Comparison of ENCODE assay signal across 13 cellular contexts in genomic region chr11:7485136-7485853, GRCh38. TPM values are rescaled to one million over a fixed set of nuclear protein-coding genes. Genes with fewer than 3 reads are reported as not detected.
DNase-seq lines count a peak whose midpoint lies in the region; TF ChIP-seq lines count a peak whose summit lies in the region.
"Had no signal": no experiment of that assay in that cellular context is flagged by ENCODE, and none has a peak within 500 bp of the region (broad histone marks: within the 10 kb centered on the region; RNA-seq: fewer than 3 reads in every experiment).

Gene OLFML1 (plus strand): TSS chr11:7485506. CDS start chr11:7485876, 370 bp downstream.

- H3K9me3 ChIP-seq in PC-9 (ENCODE audit: insufficient read depth, low read depth) (no peaks in the 10 kb centered on the region), mucosa of stomach (ENCODE audit: control insufficient read depth, low read length) (no peaks in the 10 kb centered on the region), tibial artery (no peaks in the 10 kb centered on the region)

- no peaks in the 10 kb centered on the region for H3F3A ChIP-seq in PC-9 (ENCODE audit: insufficient read depth, low read depth)

- no peak for TF ChIP-seq CTCF in PC-9 (conservative IDR thresholded peaks at IDR 0.05)
- TF ChIP-seq CTCF in foreskin fibroblast (IDR thresholded peaks at IDR 0.05; ENCODE audit: low read depth, low read length): no peak
- TF ChIP-seq CTCF in tibial artery (IDR thresholded peaks at IDR 0.05): no peak

- no peaks in the 10 kb centered on the region for H3K9me2 ChIP-seq in PC-9 (ENCODE audit: insufficient read depth)

- POLR2A ChIA-PET in PC-9 (lab: Charles Lee; ENCODE audit: unreplicated experiment): no interaction called here

- no TSS peak for BruUV-seq in PC-9 (replicated peaks; lab: Mats Ljungman, UMichigan)

- no peak within 1 kb of the TSS for H2AFZ ChIP-seq in PC-9

- no peaks in the 10 kb centered on the region for H3K36me3 ChIP-seq in PC-9 (ENCODE audit: low read depth)
- no peaks in the 10 kb centered on the region for H3K36me3 ChIP-seq in mucosa of stomach (ENCODE audit: control insufficient read depth, insufficient read depth, low read length)
- H3K36me3 ChIP-seq in tibial artery: no peaks in the 10 kb centered on the region

- H3K4me2 ChIP-seq in PC-9: no peak within 1 kb of the TSS

- intact Hi-C loops in PC-9 (cut with micrococcal nuclease; ENCODE audit: unreplicated experiment): no loop called here
- intact Hi-C loops in tibial artery (cut with DNase I; ENCODE audit: low total_unique reads): no loop called here

- CTCF ChIA-PET in PC-9 (lab: Charles Lee): no interaction called here

- no peak for DNase-seq in PC-9
- DNase-seq in foreskin fibroblast: peak; percentile 51 to 79
- DNase-seq in tibial artery: no peak
- DNase-seq in activated CD8-positive, alpha-beta memory T cell treated with anti-CD3 and anti-CD28 coated beads for 24 hours: no peak
- no peak for DNase-seq in NCI-H2171 (lab: John Stamatoyannopoulos, UW)
- DNase-seq in NAMALWA (ENCODE audit: low spot score): no peak
- DNase-seq in iPS-NIHi11 (ENCODE audit: low spot score): no peak
- DNase-seq: activated T-cell treated with anti-CD3 and anti-CD28 coated beads for 4 hours; H9; Karpas-422; NCI-H345; stimulated activated naive CD4-positive, alpha-beta T cell treated with Interleukin-2 at 50 U/mL for 16 hours had no signal

- H3K27me3 ChIP-seq in PC-9 (ENCODE audit: insufficient read depth, low read depth) (no peaks in the 10 kb centered on the region), mucosa of stomach (ENCODE audit: control insufficient read depth, insufficient read depth, low read length) (no peaks in the 10 kb centered on the region), tibial artery (no peaks in the 10 kb centered on the region)

- H3K4me3 ChIP-seq in PC-9: no peak within 1 kb of the TSS
- H3K4me3 ChIP-seq in foreskin fibroblast (ENCODE audit: low read depth in 1 of 2, low read length in 2 of 2): peak within 1 kb of the TSS; percentile 26 to 77
- peak within 1 kb of the TSS; percentile 4 for H3K4me3 ChIP-seq in mucosa of stomach (ENCODE audit: low read length)
- peak within 1 kb of the TSS; percentile 39 to 41 for H3K4me3 ChIP-seq in tibial artery

- H3K9ac ChIP-seq in mucosa of stomach (ENCODE audit: low read length): no peak within 1 kb of the TSS

- H3K27ac ChIP-seq in PC-9 (0 out of 2 replicates have a peak within 1 kb of the TSS, but pooled peaks have one; percentile 16), tibial artery (peak within 1 kb of the TSS; percentile 18 to 52)

- H4K20me1 ChIP-seq in PC-9 (ENCODE audit: insufficient read depth): no peaks in the 10 kb centered on the region

- no peaks in the 10 kb centered on the region for H3K79me2 ChIP-seq in PC-9 (ENCODE audit: low read depth)

- H3K4me1 ChIP-seq in PC-9 (replicated peaks; ENCODE audit: insufficient read depth) (no peaks in the 10 kb centered on the region; the same call in 1 of the 2 replicates), mucosa of stomach (ENCODE audit: control insufficient read depth, insufficient read depth, low read length) (no peaks in the 10 kb centered on the region), tibial artery (peaks cover 0 to 30% (median 15%) of the 10 kb centered on the region in 4 donors)

RNA-seq across cellular contexts. Expression of gene OLFML1, which starts in this region (rescaled TPM):
- not detected in 2 replicates for total RNA-seq in PC-9 (2021)
- total RNA-seq: H9 had no signal

Comparison
In these comparisons a context has a peak if more than half of its experiments do, and no peak if none do; other contexts are left out.
1. DNase-seq: peak in foreskin fibroblast (2 of 2); none in PC-9 (0 of 2), tibial artery (0 of 2), activated CD8-positive, alpha-beta memory T cell treated with anti-CD3 and anti-CD28 coated beads for 24 hours (single experiment), NCI-H2171 (single experiment), NAMALWA (single experiment) and iPS-NIHi11 (single experiment).